Comparison of ENCODE assay signal across 14 cellular contexts in genomic region chrX:145393702-145394235, GRCh38.
DNase-seq lines count a peak whose midpoint lies in the region; ATAC-seq, FAIRE-seq and TF ChIP-seq lines count a peak whose summit lies in the region.
"Had no signal": no experiment of that assay in that cellular context is flagged by ENCODE, and none has a peak within 500 bp of the region (broad histone marks: within the 10 kb centered on the region; RNA-seq: fewer than 3 reads in every experiment).

No MANE protein-coding gene starts in this region.

- H3K4me3 ChIP-seq in SJCRH30 (no peak overlapping the region), keratinocyte (ENCODE audit: control insufficient read depth in 2 of 3, extremely low read depth in 1 of 3, insufficient read depth in 2 of 3, low read depth in 1 of 3, low read length in 3 of 3) (no peak overlapping the region)
- H3K4me3 ChIP-seq: skin epidermis, vagina had no signal

- dilution Hi-C loops in keratinocyte (cut with MboI; ENCODE audit: extremely low pct_ligation_motif_present, low sequenced_read_pairs) = no loop called here

- H3K9me3 ChIP-seq in SJCRH30 (replicated peaks) = no peaks in the 10 kb centered on the region
- H3K9me3 ChIP-seq in keratinocyte (ENCODE audit: control insufficient read depth, low read depth, low read length) = peaks cover 5% of the 10 kb centered on the region

- ATAC-seq in HG02885 (IDR thresholded peaks at IDR 0.05; ENCODE audit: poor library complexity, unreplicated experiment) (peak; percentile 78), HG03442 (IDR thresholded peaks at IDR 0.05; ENCODE audit: unreplicated experiment) (no peak)
- ATAC-seq in stimulated activated naive CD8-positive, alpha-beta T cell treated with anti-CD3 and anti-CD28 coated beads, Interleukin-15, Interleukin-2, amounts not matched to agents 100 U/mL and 50 U/mL, for 24 hours = no peak
- ATAC-seq: naive thymus-derived CD8-positive, alpha-beta T cell; Right ventricle myocardium inferior had no signal

- peak in 2 of 3 experiments; percentile 14 to 44 for TF ChIP-seq CTCF in keratinocyte (optimal IDR thresholded peaks at IDR 0.05 in 1 of 3, IDR thresholded peaks at IDR 0.05 in 1 of 3, conservative IDR thresholded peaks at IDR 0.05 in 1 of 3; ENCODE audit: extremely low read depth in 1 of 3, insufficient read depth in 2 of 3, low read length in 3 of 3)

- H3K36me3 ChIP-seq in SJCRH30 (no peaks in the 10 kb centered on the region), keratinocyte (ENCODE audit: control insufficient read depth in 2 of 2, extremely low read depth in 1 of 2, insufficient read depth in 2 of 2, low read length in 2 of 2) (no peaks in the 10 kb centered on the region)
- H3K36me3 ChIP-seq: vagina had no signal

- H3K79me2 ChIP-seq in keratinocyte (ENCODE audit: control insufficient read depth, insufficient read depth, low read length) = no peaks in the 10 kb centered on the region

- H3K27me3 ChIP-seq in SJCRH30 (no peaks in the 10 kb centered on the region), keratinocyte (ENCODE audit: control insufficient read depth, extremely low read depth, insufficient read depth, low read length) (no peaks in the 10 kb centered on the region)
- H3K27me3 ChIP-seq: vagina had no signal

- no peaks in the 10 kb centered on the region for H3K9me1 ChIP-seq in keratinocyte (ENCODE audit: control insufficient read depth, extremely low read depth, insufficient read depth, low read length)

- no peaks in the 10 kb centered on the region for H4K20me1 ChIP-seq in keratinocyte (ENCODE audit: control insufficient read depth, extremely low read depth, insufficient read depth, low read length)

- H3K4me1 ChIP-seq in SJCRH30 = no peaks in the 10 kb centered on the region
- H3K4me1 ChIP-seq in keratinocyte (ENCODE audit: control insufficient read depth, extremely low read depth, insufficient read depth, low read length) = no peaks in the 10 kb centered on the region
- H3K4me1 ChIP-seq: vagina had no signal

- no peak overlapping the region for H3K27ac ChIP-seq in SJCRH30
- H3K27ac ChIP-seq in keratinocyte (ENCODE audit: control insufficient read depth, insufficient read depth, low read length) = no peak overlapping the region
- H3K27ac ChIP-seq: skin epidermis, vagina had no signal

- H3K4me2 ChIP-seq in keratinocyte (ENCODE audit: control insufficient read depth, extremely low read depth, insufficient read depth, low read depth, low read length) = no peak overlapping the region

- H3K9ac ChIP-seq in keratinocyte (ENCODE audit: control insufficient read depth, extremely low read depth, insufficient read depth, low read length) = no peak overlapping the region

- H2AFZ ChIP-seq in keratinocyte (ENCODE audit: control insufficient read depth, low read length) = no peak overlapping the region

- DNase-seq in ELF-1 (ENCODE audit: low read depth, low spot score) = peak; percentile 45
- DNase-seq in SJCRH30 = peak; percentile 1 to 32
- no peak for DNase-seq in keratinocyte (ENCODE audit: low read depth, low spot score)
- no peak for DNase-seq in stimulated activated naive CD8-positive, alpha-beta T cell treated with anti-CD3 and anti-CD28 coated beads, Interleukin-15, Interleukin-2, amounts not matched to agents 100 U/mL and 50 U/mL, for 24 hours
- DNase-seq in central memory CD4-positive, alpha-beta T cell = no peak
- no peak for DNase-seq in NCI-H446 treated with DMSO at 0.1 percent for 48 hours (lab: John Stamatoyannopoulos, UW)
- DNase-seq: activated B cell treated with CpG ODN at 0.5 μM for 24 hours, NCI-H2081 treated with DMSO at 0.1 percent for 48 hours had no signal

- no peak for FAIRE-seq in keratinocyte (lab: Jason Lieb, UNC)

Comparison
In these comparisons a context has a peak if more than half of its experiments do, and no peak if none do; other contexts are left out.
1. DNase-seq: peak in ELF-1 (single experiment) and SJCRH30 (2 of 2); none in keratinocyte (single experiment), stimulated activated naive CD8-positive, alpha-beta T cell treated with anti-CD3 and anti-CD28 coated beads, Interleukin-15, Interleukin-2, amounts not matched to agents 100 U/mL and 50 U/mL, for 24 hours (single experiment), central memory CD4-positive, alpha-beta T cell (single experiment) and NCI-H446 treated with DMSO at 0.1 percent for 48 hours (single experiment).